8 cellular contexts compared by ENCODE assay signal in the genomic region with DNA sequence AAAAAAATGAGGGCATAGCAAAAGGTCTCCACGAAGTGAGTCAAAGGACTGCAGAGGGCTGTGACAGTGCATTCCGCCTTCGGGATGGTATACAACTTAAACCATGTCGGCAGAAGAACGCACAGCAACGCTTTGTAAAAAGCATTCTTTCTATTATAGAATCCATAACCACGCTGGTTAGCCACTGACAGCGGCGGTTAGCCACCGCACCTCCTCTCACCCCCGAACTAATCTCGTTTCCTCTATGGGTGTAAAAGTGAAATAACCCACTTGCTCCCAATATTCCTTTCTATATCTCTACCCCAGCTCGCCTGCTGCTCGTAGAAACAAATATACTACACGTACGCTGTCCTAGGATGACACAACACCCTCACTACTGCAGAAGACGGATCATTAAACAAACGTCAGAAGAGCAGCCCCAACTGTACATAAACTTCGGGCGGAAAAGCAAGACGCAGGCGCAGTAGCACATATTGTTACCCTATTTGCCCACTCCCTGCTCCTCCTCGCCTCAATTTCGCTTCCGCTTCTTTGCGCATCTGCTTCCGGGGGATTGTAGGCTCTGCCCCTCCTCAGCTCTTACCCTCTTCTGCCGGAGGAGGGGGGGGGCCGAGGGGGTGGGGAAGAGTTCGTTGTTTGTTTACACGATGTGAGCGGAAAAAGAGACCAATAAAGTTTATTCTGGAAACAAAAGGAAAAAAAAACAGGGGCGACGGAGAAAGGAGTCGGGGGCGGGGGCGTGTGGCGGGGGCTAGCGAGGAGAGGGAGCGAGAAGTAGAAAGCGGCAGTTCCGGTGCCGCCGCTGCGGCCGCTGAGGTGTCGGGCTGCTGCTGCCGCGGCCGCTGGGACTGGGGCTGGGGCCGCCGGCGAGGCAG. TPM values are rescaled to one million over a fixed set of nuclear protein-coding genes. Genes with fewer than 3 reads are reported as not detected.
DNase-seq lines count a peak whose midpoint lies in the region; ATAC-seq and TF ChIP-seq lines count a peak whose summit lies in the region.

PIK3CA (plus strand) TSS at position 787 of the 875 bp plus-strand sequence. CDS start 50,469 bp downstream, outside the sequence.

- ATAC-seq in GM19043 (IDR thresholded peaks at IDR 0.05; ENCODE audit: low read depth, unreplicated experiment), result peak; percentile 72
- peak; percentile 79 for ATAC-seq in HG03378 (IDR thresholded peaks at IDR 0.05; ENCODE audit: unreplicated experiment)

- no peaks in the 10 kb centered on the region for H3K27me3 ChIP-seq in kidney epithelial cell (ENCODE audit: control insufficient read depth, insufficient read depth, low read length)

- peak within 1 kb of the TSS; percentile 67 for H3K4me3 ChIP-seq in AG10803 (ENCODE audit: low read length)
- H3K4me3 ChIP-seq in kidney epithelial cell (ENCODE audit: low read depth, low read length), result peak within 1 kb of the TSS; percentile 91

- no peaks in the 10 kb centered on the region for H3K36me3 ChIP-seq in kidney epithelial cell (ENCODE audit: control insufficient read depth, insufficient read depth, low read length)

- TF ChIP-seq CTCF in AG10803 (conservative IDR thresholded peaks at IDR 0.05; ENCODE audit: low read length) (no peak), kidney epithelial cell (IDR thresholded peaks at IDR 0.05; ENCODE audit: insufficient read depth, low read length, poor library complexity, severe bottlenecking) (no peak)

- peak; percentile 98 for DNase-seq in AG10803 (ENCODE audit: low read depth)
- peak; percentile 95 for DNase-seq in NCI-H460 (ENCODE audit: extremely low read depth, low read depth)
- peak; percentile 82 for DNase-seq in activated CD4-positive, CD25-positive, alpha-beta regulatory T cell treated with anti-CD3 and anti-CD28 coated beads, Interleukin-2, amount 50 U/mL, for 72 hours
- DNase-seq in cerebellar nuclear complex (lab: John Stamatoyannopoulos, UW), result peak; percentile 62 to 92
- DNase-seq in kidney epithelial cell (ENCODE audit: low read depth), result peak; percentile 92
- peak; percentile 88 to 91 for DNase-seq in stimulated activated CD4-positive, alpha-beta T cell treated with anti-CD3 and anti-CD28 coated beads, Interleukin-15, amount 100 ng/mL, for 48 hours (ENCODE audit: low read depth in 2 of 2)

RNA-seq across cellular contexts. Expression of gene PIK3CA, which starts in this region (rescaled TPM):
- total RNA-seq in NCI-H460 (2014; rRNA removed; shearing (Covaris generic)), result 10.5 and 13.4 TPM in 2 replicates
- 1.9 and 5.7 TPM in 2 replicates for polyA plus RNA-seq in NCI-H460 (2014; cell fraction: nucleus; rRNA removed)
- 14.5 and 15.8 TPM in 2 replicates for total RNA-seq in kidney epithelial cell

Comparison
In these comparisons a context has a peak if more than half of its experiments do, and no peak if none do; other contexts are left out.
1. Peak in every context shown above with its lines: DNase-seq, ATAC-seq and H3K4me3 ChIP-seq.